Comparison of ENCODE assay signal across 24 cellular contexts in genomic region chr16:84557059-84557458, GRCh38.
"Had no signal": no experiment of that assay in that cellular context is flagged by ENCODE, and none has a peak within 500 bp of the region (broad histone marks: within the 10 kb centered on the region; RNA-seq: fewer than 3 reads in every experiment).

No MANE protein-coding gene starts in this region.

- H3K27me3 Mint-ChIP-seq: effector memory CD8-positive, alpha-beta T cell; stimulated activated memory B cell treated with anti-CD40 and anti-IgM and Interleukin-4, amounts not matched to agents 10 μg/mL and 1 μg/mL and 100 μg/mL, for 72 hours had no signal

- H3K27me3 ChIP-seq: ovary, sigmoid colon, testis, vagina had no signal

- H3K4me3 Mint-ChIP-seq: effector memory CD8-positive, alpha-beta T cell; immature natural killer cell; natural killer cell; stimulated activated memory B cell treated with anti-CD40 and anti-IgM and Interleukin-4, amounts not matched to agents 10 μg/mL and 1 μg/mL and 100 μg/mL, for 72 hours had no signal

- H3K9me3 Mint-ChIP-seq: effector memory CD8-positive, alpha-beta T cell; immature natural killer cell; natural killer cell; stimulated activated memory B cell treated with anti-CD40 and anti-IgM and Interleukin-4, amounts not matched to agents 10 μg/mL and 1 μg/mL and 100 μg/mL, for 72 hours had no signal

- H3K4me3 ChIP-seq: coronary artery, esophagus squamous epithelium, lower lobe of right lung, ovary, psoas muscle, sigmoid colon, testis, tibial artery, vagina had no signal

- DNase-seq: dermis blood vessel endothelial cell; effector memory CD8-positive, alpha-beta T cell; erythroblast; esophagus squamous epithelium; foreskin melanocyte; hypothalamus; immature natural killer cell; left ventricle myocardium superior; natural killer cell; occipital lobe; ovary; sigmoid colon; stimulated activated CD4-positive, alpha-beta T cell treated with anti-CD3 and anti-CD28 coated beads, Interleukin-4, amount 100 ng/mL, for 4 hours; stimulated activated naive CD8-positive, alpha-beta T cell treated with anti-CD3 and anti-CD28 coated beads, Interleukin-15, Interleukin-2, amounts not matched to agents 100 U/mL and 50 U/mL, for 24 hours; substantia nigra; testis; tibial artery had no signal

- H3K27ac ChIP-seq: coronary artery, esophagus squamous epithelium, lower lobe of right lung, ovary, psoas muscle, sigmoid colon, testis, tibial artery, vagina had no signal

- H3K4me1 ChIP-seq: lower lobe of right lung, psoas muscle, sigmoid colon, testis, tibial artery, vagina had no signal

- FAIRE-seq: endometrium, keratinocyte had no signal

- H3K27ac Mint-ChIP-seq: effector memory CD8-positive, alpha-beta T cell; immature natural killer cell; natural killer cell had no signal

- H3K36me3 Mint-ChIP-seq: natural killer cell had no signal

- H3K9me3 ChIP-seq: esophagus squamous epithelium, lower lobe of right lung, ovary, psoas muscle, sigmoid colon, testis, tibial artery, vagina had no signal

- H3K36me3 ChIP-seq: esophagus squamous epithelium, lower lobe of right lung, ovary, sigmoid colon, tibial artery, vagina had no signal
